ENCODE assay signal across 1 cellular context in the genomic region with DNA sequence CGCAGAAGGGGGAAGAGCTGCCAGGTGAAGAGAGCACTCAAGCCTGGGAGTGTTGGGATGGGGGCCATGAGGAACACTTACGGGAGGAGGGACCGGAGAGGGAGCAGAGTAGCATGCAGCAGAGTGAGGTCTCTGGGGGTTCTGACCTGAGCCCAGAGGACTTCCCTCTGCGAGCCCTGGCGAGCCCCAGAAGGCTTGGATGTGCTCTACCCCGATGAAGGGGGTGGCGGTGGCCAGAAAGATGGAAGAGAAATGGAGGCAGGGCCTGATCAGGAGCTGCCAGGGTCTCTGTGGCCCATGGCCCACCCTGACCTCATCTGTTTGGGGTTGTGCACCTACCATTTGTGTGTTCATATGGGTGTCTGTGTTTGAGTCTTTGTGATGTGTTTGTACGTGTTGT.
TF ChIP-seq lines count a peak whose summit lies in the region.

No MANE protein-coding gene starts in this region.

TF ChIP-seq in HepG2, 621 proteins besides CTCF, POLR2A, EP300 and RAD21:
- TF ChIP-seq FOSL2 (CRISPR knock-in tag; IDR thresholded peaks at IDR 0.05) (no peak), CBFB (CRISPR knock-in tag; IDR thresholded peaks at IDR 0.05) (no peak)
TF ChIP-seq in HepG2: peak in this region for 0.
